In genomic region chr21:45243603-45244002, GRCh38 we compare ENCODE assay signal across 10 cellular contexts.
"Had no signal": no experiment of that assay in that cellular context is flagged by ENCODE, and none has a peak within 500 bp of the region (broad histone marks: within the 10 kb centered on the region; RNA-seq: fewer than 3 reads in every experiment).

No MANE protein-coding gene starts in this region.

- H3K9ac ChIP-seq: GM23248 had no signal

- H3K4me3 ChIP-seq: GM23248, GM23338, HAP-1 had no signal

- H2AFZ ChIP-seq: GM23248, GM23338 had no signal

- H3K36me3 ChIP-seq: HAP-1 had no signal

- H3K27ac Mint-ChIP-seq: GM23338, H9, HFFc6 had no signal

- DNase-seq: GM23248, GOT3, H9, HCEC 1CT, HFFc6 had no signal

- H3K27ac ChIP-seq: GM23248 had no signal

- FAIRE-seq: H1, H54 had no signal

- H3K4me3 Mint-ChIP-seq: GM23338, H9, HFFc6 had no signal

- ATAC-seq: GM23338, HCT116 had no signal

- H3K4me2 ChIP-seq: GM23338 had no signal
